ENCODE assay signal across 12 cellular contexts in genomic region chr18:23541349-23542093, GRCh38. TPM values are rescaled to one million over a fixed set of nuclear protein-coding genes. Genes with fewer than 3 reads are reported as not detected.
A peak's percentile ranks its signal among the peaks of the same experiment; 100 is the strongest.
DNase-seq lines count a peak whose midpoint lies in the region; FAIRE-seq and TF ChIP-seq lines count a peak whose summit lies in the region.
"Had no signal": no experiment of that assay in that cellular context is flagged by ENCODE, and none has a peak within 500 bp of the region (broad histone marks: within the 10 kb centered on the region; RNA-seq: fewer than 3 reads in every experiment).

No MANE protein-coding gene starts in this region.

- H3K4me1 Mint-ChIP-seq in CD14-positive monocyte, result peaks cover 51% of the 10 kb centered on the region
- peaks cover 32% of the 10 kb centered on the region for H3K4me1 Mint-ChIP-seq in activated naive CD8-positive, alpha-beta T cell (ENCODE audit: low read depth)

- H3K9me3 ChIP-seq in mesodermal cell (ENCODE audit: control insufficient read depth, low read length) (no peaks in the 10 kb centered on the region), tibial nerve (no peaks in the 10 kb centered on the region), MG63 (no peaks in the 10 kb centered on the region)
- H3K9me3 ChIP-seq: gastroesophageal sphincter had no signal

- no peak overlapping the region for H3K4me3 ChIP-seq in mesodermal cell (ENCODE audit: extremely low read depth, insufficient read depth, low read length, poor library complexity, severe bottlenecking)
- no peak overlapping the region for H3K4me3 ChIP-seq in tibial nerve
- no peak overlapping the region for H3K4me3 ChIP-seq in MG63
- H3K4me3 ChIP-seq: gastroesophageal sphincter had no signal

- peaks cover 80 to 91% of the 10 kb centered on the region in 2 donors for H3K36me3 Mint-ChIP-seq in CD14-positive monocyte
- peaks cover 7% of the 10 kb centered on the region for H3K36me3 Mint-ChIP-seq in activated naive CD8-positive, alpha-beta T cell

- TF ChIP-seq POLR2A in GM12891 (IDR thresholded peaks at IDR 0.05; ENCODE audit: low read depth, low read length) (no peak), tibial nerve (IDR thresholded peaks at IDR 0.05) (no peak)

- TF ChIP-seq CTCF in CD14-positive monocyte (IDR thresholded peaks at IDR 0.05) (no peak), tibial nerve (IDR thresholded peaks at IDR 0.05) (no peak)

- WGBS in mesodermal cell (ENCODE audit: insufficient coverage in 2 of 2), 2 experiments, result 93 to 94% methylated on average over 9 of the region's 9 CpGs
- 93 to 96% methylated on average over 9 of the region's 9 CpGs for WGBS in tibial nerve, 2 donors

- H3K36me3 ChIP-seq in mesodermal cell (ENCODE audit: control insufficient read depth, insufficient read depth, low read length), result peaks cover 100% of the 10 kb centered on the region
- peaks cover 4 to 99% (median 12%) of the 10 kb centered on the region in 3 donors for H3K36me3 ChIP-seq in tibial nerve
- peaks cover 24% of the 10 kb centered on the region for H3K36me3 ChIP-seq in MG63

- no peak overlapping the region for H3K4me3 Mint-ChIP-seq in CD14-positive monocyte
- H3K4me3 Mint-ChIP-seq in activated naive CD8-positive, alpha-beta T cell, result peak overlapping the region; percentile 61

- peak overlapping the region; percentile 76 for H3K27ac ChIP-seq in mesodermal cell (ENCODE audit: low read depth, low read length, severe bottlenecking)
- no peak overlapping the region for H3K27ac ChIP-seq in tibial nerve
- H3K27ac ChIP-seq: C4-2B, gastroesophageal sphincter had no signal

- H3K9me3 Mint-ChIP-seq in CD14-positive monocyte, result peaks cover 0 to 2% (median 0%) of the 10 kb centered on the region in 7 donors
- H3K9me3 Mint-ChIP-seq in activated naive CD8-positive, alpha-beta T cell (ENCODE audit: low read depth), result no peaks in the 10 kb centered on the region

- H3K27ac Mint-ChIP-seq in CD14-positive monocyte, result peak overlapping the region; percentile 87 to 95 (median 92)
- H3K27ac Mint-ChIP-seq in activated naive CD8-positive, alpha-beta T cell, result peak overlapping the region; percentile 77

- H3K4me1 ChIP-seq in mesodermal cell (ENCODE audit: control insufficient read depth, insufficient read depth, low read length, poor library complexity, severe bottlenecking) (peaks cover 23% of the 10 kb centered on the region), tibial nerve (no peaks in the 10 kb centered on the region)
- H3K4me1 ChIP-seq: gastroesophageal sphincter had no signal

- H3K27me3 ChIP-seq in tibial nerve (no peaks in the 10 kb centered on the region), MG63 (no peaks in the 10 kb centered on the region)
- H3K27me3 ChIP-seq: gastroesophageal sphincter had no signal

- TF ChIP-seq EP300 in tibial nerve (IDR thresholded peaks at IDR 0.05), result no peak

- intact Hi-C loops in CD14-positive monocyte (cut with micrococcal nuclease), result no loop called here

- no peak for DNase-seq in CD14-positive monocyte (ENCODE audit: low spot score)
- DNase-seq in GM12891 (ENCODE audit: insufficient read length, low spot score), result no peak
- DNase-seq in tibial nerve (ENCODE audit: low spot score in 2 of 2), result no peak
- DNase-seq in MG63, result no peak
- DNase-seq in NCI-H2196 (lab: John Stamatoyannopoulos, UW; ENCODE audit: unreplicated experiment), result no peak
- DNase-seq: kidney, NCI-H187, RPMI8226 had no signal

- FAIRE-seq in GM12891 (lab: Jason Lieb, UNC), result peak; percentile 9
- FAIRE-seq: kidney had no signal

- H3K27me3 Mint-ChIP-seq in CD14-positive monocyte (ENCODE audit: low read depth in 3 of 3), result peaks cover 0 to 11% (median 0%) of the 10 kb centered on the region in 3 donors
- no peaks in the 10 kb centered on the region for H3K27me3 Mint-ChIP-seq in activated naive CD8-positive, alpha-beta T cell

TF ChIP-seq in GM12891, 5 proteins besides CTCF, POLR2A, EP300 and RAD21:
- TF ChIP-seq POU2F2 (IDR thresholded peaks at IDR 0.05; ENCODE audit: low read depth, low read length) (no peak), SPI1 (IDR thresholded peaks at IDR 0.05; ENCODE audit: low read depth, low read length) (no peak), PAX5 (IDR thresholded peaks at IDR 0.05; ENCODE audit: insufficient read depth, low read length, severe bottlenecking) (no peak), TAF1 (IDR thresholded peaks at IDR 0.05; ENCODE audit: low read depth, low read length) (no peak), POLR2AphosphoS5 (IDR thresholded peaks at IDR 0.05; ENCODE audit: low read depth, low read length) (no peak)

RNA-seq across cellular contexts. Expression of gene RMC1, which starts 38.2 kb away (rescaled TPM):
- 10 to 100 TPM; 21.9 to 30.1 TPM for polyA plus RNA-seq in CD14-positive monocyte
- polyA plus RNA-seq in GM12891 (2012; ENCODE audit: low read depth, missing spikeins), result 25.3 TPM
- polyA plus RNA-seq in mesodermal cell (2013, experiment 1 of 2), result 24.8 TPM
- polyA plus RNA-seq in mesodermal cell (2013, experiment 2 of 2), result 21.2 TPM
- total RNA-seq in tibial nerve, result 10 to 100 TPM; 17.3 to 32.4 (median 18.3) TPM
- 21.1 and 21.9 TPM in 2 replicates for total RNA-seq in MG63 (2014; rRNA removed; shearing (Covaris generic); ENCODE audit: low replicate concordance)

RNA-seq across cellular contexts. Expression of gene NPC1, which starts 44.8 kb away (rescaled TPM):
- 10 to 100 TPM in 1 of 2 donors, 1 to 10 TPM in 1; 7.5 to 17.9 TPM for polyA plus RNA-seq in CD14-positive monocyte
- polyA plus RNA-seq in GM12891 (2012; ENCODE audit: low read depth, missing spikeins), result 8.0 TPM
- polyA plus RNA-seq in mesodermal cell (2013, experiment 1 of 2), result 65.3 TPM
- polyA plus RNA-seq in mesodermal cell (2013, experiment 2 of 2), result 53.8 TPM
- 10 to 100 TPM; 62.8 to 96.4 (median 77.3) TPM for total RNA-seq in tibial nerve
- total RNA-seq in MG63 (2014; rRNA removed; shearing (Covaris generic); ENCODE audit: low replicate concordance), result 8.5 and 11.1 TPM in 2 replicates
